1 cellular context compared by ENCODE assay signal in the genomic region with DNA sequence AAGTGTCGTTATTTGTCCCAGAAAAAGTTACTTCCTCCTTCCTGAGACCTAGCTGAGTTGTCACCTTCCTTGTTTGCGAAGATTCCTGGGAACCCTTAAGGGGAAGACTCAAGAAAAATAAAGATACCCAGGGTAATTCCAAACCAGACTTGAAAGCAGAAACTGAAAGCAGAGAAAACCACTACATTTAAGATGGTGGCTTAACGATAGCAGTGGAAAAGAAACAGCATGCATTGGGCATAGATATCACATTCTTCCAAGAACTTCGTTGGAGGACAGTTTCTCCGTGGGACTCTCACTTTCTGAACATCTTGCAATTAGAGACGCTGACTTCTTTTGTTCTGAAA.
A peak's percentile ranks its signal among the peaks of the same experiment; 100 is the strongest.
TF ChIP-seq lines count a peak whose summit lies in the region.

No MANE protein-coding gene starts in this region.

TF ChIP-seq in K562, 482 proteins besides CTCF, POLR2A, EP300 and RAD21 (continued from another document):
- TF ChIP-seq, protein P1, sequence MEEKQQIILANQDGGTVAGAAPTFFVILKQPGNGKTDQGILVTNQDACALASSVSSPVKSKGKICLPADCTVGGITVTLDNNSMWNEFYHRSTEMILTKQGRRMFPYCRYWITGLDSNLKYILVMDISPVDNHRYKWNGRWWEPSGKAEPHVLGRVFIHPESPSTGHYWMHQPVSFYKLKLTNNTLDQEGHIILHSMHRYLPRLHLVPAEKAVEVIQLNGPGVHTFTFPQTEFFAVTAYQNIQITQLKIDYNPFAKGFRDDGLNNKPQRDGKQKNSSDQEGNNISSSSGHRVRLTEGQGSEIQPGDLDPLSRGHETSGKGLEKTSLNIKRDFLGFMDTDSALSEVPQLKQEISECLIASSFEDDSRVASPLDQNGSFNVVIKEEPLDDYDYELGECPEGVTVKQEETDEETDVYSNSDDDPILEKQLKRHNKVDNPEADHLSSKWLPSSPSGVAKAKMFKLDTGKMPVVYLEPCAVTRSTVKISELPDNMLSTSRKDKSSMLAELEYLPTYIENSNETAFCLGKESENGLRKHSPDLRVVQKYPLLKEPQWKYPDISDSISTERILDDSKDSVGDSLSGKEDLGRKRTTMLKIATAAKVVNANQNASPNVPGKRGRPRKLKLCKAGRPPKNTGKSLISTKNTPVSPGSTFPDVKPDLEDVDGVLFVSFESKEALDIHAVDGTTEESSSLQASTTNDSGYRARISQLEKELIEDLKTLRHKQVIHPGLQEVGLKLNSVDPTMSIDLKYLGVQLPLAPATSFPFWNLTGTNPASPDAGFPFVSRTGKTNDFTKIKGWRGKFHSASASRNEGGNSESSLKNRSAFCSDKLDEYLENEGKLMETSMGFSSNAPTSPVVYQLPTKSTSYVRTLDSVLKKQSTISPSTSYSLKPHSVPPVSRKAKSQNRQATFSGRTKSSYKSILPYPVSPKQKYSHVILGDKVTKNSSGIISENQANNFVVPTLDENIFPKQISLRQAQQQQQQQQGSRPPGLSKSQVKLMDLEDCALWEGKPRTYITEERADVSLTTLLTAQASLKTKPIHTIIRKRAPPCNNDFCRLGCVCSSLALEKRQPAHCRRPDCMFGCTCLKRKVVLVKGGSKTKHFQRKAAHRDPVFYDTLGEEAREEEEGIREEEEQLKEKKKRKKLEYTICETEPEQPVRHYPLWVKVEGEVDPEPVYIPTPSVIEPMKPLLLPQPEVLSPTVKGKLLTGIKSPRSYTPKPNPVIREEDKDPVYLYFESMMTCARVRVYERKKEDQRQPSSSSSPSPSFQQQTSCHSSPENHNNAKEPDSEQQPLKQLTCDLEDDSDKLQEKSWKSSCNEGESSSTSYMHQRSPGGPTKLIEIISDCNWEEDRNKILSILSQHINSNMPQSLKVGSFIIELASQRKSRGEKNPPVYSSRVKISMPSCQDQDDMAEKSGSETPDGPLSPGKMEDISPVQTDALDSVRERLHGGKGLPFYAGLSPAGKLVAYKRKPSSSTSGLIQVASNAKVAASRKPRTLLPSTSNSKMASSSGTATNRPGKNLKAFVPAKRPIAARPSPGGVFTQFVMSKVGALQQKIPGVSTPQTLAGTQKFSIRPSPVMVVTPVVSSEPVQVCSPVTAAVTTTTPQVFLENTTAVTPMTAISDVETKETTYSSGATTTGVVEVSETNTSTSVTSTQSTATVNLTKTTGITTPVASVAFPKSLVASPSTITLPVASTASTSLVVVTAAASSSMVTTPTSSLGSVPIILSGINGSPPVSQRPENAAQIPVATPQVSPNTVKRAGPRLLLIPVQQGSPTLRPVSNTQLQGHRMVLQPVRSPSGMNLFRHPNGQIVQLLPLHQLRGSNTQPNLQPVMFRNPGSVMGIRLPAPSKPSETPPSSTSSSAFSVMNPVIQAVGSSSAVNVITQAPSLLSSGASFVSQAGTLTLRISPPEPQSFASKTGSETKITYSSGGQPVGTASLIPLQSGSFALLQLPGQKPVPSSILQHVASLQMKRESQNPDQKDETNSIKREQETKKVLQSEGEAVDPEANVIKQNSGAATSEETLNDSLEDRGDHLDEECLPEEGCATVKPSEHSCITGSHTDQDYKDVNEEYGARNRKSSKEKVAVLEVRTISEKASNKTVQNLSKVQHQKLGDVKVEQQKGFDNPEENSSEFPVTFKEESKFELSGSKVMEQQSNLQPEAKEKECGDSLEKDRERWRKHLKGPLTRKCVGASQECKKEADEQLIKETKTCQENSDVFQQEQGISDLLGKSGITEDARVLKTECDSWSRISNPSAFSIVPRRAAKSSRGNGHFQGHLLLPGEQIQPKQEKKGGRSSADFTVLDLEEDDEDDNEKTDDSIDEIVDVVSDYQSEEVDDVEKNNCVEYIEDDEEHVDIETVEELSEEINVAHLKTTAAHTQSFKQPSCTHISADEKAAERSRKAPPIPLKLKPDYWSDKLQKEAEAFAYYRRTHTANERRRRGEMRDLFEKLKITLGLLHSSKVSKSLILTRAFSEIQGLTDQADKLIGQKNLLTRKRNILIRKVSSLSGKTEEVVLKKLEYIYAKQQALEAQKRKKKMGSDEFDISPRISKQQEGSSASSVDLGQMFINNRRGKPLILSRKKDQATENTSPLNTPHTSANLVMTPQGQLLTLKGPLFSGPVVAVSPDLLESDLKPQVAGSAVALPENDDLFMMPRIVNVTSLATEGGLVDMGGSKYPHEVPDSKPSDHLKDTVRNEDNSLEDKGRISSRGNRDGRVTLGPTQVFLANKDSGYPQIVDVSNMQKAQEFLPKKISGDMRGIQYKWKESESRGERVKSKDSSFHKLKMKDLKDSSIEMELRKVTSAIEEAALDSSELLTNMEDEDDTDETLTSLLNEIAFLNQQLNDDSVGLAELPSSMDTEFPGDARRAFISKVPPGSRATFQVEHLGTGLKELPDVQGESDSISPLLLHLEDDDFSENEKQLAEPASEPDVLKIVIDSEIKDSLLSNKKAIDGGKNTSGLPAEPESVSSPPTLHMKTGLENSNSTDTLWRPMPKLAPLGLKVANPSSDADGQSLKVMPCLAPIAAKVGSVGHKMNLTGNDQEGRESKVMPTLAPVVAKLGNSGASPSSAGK (IDR thresholded peaks at IDR 0.05), result peak; percentile 79
